Comparison of ENCODE assay signal across 1 cellular context in the genomic region with DNA sequence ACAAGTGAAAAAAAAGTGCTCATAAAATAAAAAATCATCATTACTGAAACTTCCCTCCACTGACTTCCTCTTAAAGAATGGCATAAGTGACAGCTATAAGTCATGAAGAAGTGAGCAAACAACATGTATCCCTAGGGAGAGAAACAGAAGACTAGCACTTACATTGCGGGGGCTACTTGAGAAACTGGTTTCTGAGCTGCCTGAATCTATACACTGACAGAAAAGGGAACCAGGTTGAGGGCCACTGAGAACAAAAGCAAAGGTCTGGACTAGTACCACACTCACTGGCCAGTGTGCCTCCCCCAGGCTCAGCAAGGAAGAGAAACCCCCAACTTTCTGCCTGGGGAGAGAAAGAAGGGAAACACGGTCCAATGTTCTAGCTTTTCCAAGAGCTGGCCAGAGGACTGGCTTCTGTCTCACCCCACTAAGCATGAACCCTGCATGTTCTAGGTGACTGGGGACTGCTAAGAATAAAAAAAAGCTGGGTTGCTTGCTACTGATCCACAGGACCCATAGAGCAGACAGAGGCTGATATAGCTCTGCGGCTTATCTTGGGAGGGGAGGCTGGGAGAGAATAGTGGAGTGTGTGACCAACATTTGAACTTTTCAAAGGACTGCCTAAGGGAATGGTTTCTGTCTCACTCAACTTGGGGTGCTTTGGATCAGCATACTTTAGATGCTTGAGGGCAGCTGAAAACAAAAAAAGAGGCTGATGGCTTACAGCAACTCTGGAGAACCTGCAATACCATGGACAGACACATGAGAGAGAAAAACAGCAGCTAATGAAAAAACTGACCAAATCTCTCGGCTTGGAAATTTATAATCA.
TF ChIP-seq lines count a peak whose summit lies in the region.

No MANE protein-coding gene starts in this region.

TF ChIP-seq in IMR-90, 13 proteins besides CTCF, POLR2A, EP300 and RAD21 (continued from another document):
- no peak for TF ChIP-seq CHD1 (IDR thresholded peaks at IDR 0.05; ENCODE audit: low read depth, low read length)
- TF ChIP-seq FOS (IDR thresholded peaks at IDR 0.05; ENCODE audit: low read depth, low read length), result no peak
- TF ChIP-seq CEBPB (IDR thresholded peaks at IDR 0.05; ENCODE audit: low read depth, low read length), result no peak
- no peak for TF ChIP-seq MAZ (IDR thresholded peaks at IDR 0.05; ENCODE audit: borderline replicate concordance, low read depth, low read length)
